ENCODE assay signal across 19 cellular contexts in genomic region chr19:42916931-42917330, GRCh38. TPM values are rescaled to one million over a fixed set of nuclear protein-coding genes. Genes with fewer than 3 reads are reported as not detected.
"Had no signal": no experiment of that assay in that cellular context is flagged by ENCODE, and none has a peak within 500 bp of the region (broad histone marks: within the 10 kb centered on the region; RNA-seq: fewer than 3 reads in every experiment).

No MANE protein-coding gene starts in this region.

RNA-seq across cellular contexts. Expression of gene PSG6, which starts 0.8 kb away (rescaled TPM):
- total RNA-seq: naive thymus-derived CD8-positive, alpha-beta T cell; natural killer cell treated with Interleukin-12 subunit alpha and Interleukin-12 subunit beta and Interleukin-15 and Interleukin-18, amount 100 ng/mL, for 72 hours; neural crest cell; omental fat pad; ovary; progenitor cell of endocrine pancreas; psoas muscle; renal cortical epithelial cell; right cardiac atrium; right lobe of liver; sigmoid colon; smooth muscle cell; spleen; suprapubic skin; testis; transverse colon; upper lobe of right lung; urinary bladder; uterus had no signal
- polyA plus RNA-seq: naive thymus-derived CD8-positive, alpha-beta T cell; ovary; psoas muscle; right cardiac atrium; sigmoid colon; smooth muscle cell; spleen; urinary bladder had no signal

RNA-seq across cellular contexts. Expression of gene PSG7, which starts 20.1 kb away (rescaled TPM):
- total RNA-seq: naive thymus-derived CD8-positive, alpha-beta T cell; natural killer cell treated with Interleukin-12 subunit alpha and Interleukin-12 subunit beta and Interleukin-15 and Interleukin-18, amount 100 ng/mL, for 72 hours; neural crest cell; omental fat pad; ovary; progenitor cell of endocrine pancreas; psoas muscle; renal cortical epithelial cell; right cardiac atrium; right lobe of liver; sigmoid colon; smooth muscle cell; spleen; testis; transverse colon; upper lobe of right lung; urinary bladder; uterus had no signal
- polyA plus RNA-seq: naive thymus-derived CD8-positive, alpha-beta T cell; right cardiac atrium; sigmoid colon; smooth muscle cell; spleen; urinary bladder had no signal

RNA-seq across cellular contexts. Expression of gene PSG1, which starts 37.4 kb away (rescaled TPM):
- total RNA-seq: naive thymus-derived CD8-positive, alpha-beta T cell; natural killer cell treated with Interleukin-12 subunit alpha and Interleukin-12 subunit beta and Interleukin-15 and Interleukin-18, amount 100 ng/mL, for 72 hours; neural crest cell; omental fat pad; ovary; progenitor cell of endocrine pancreas; psoas muscle; right cardiac atrium; right lobe of liver; sigmoid colon; smooth muscle cell; spleen; suprapubic skin; testis; transverse colon; upper lobe of right lung; urinary bladder; uterus had no signal
- polyA plus RNA-seq: naive thymus-derived CD8-positive, alpha-beta T cell; right cardiac atrium; sigmoid colon; smooth muscle cell; spleen; urinary bladder had no signal
